Comparison of ENCODE assay signal across 1 cellular context in genomic region chr6:105452924-105453756, GRCh38.
TF ChIP-seq lines count a peak whose summit lies in the region.

No MANE protein-coding gene starts in this region.

TF ChIP-seq in GM12878, 131 proteins besides CTCF, POLR2A, EP300 and RAD21 (continued from another document and continues in another):
- TF ChIP-seq SKIL (IDR thresholded peaks at IDR 0.05; ENCODE audit: low read depth, poor library complexity, severe bottlenecking) (peak; percentile 39), ETV6 (conservative IDR thresholded peaks at IDR 0.05 in 1 of 2, IDR thresholded peaks at IDR 0.05 in 1 of 2; ENCODE audit: borderline replicate concordance in 1 of 2, low read depth in 1 of 2) (0 out of 4 replicates have a peak, but pooled peaks of 1 of the 2 experiments have one; percentile 18), SREBF2 (IDR thresholded peaks at IDR 0.05; ENCODE audit: low read length) (no peak), FOXM1 (IDR thresholded peaks at IDR 0.05; ENCODE audit: low read depth, low read length) (no peak), ATF7 (IDR thresholded peaks at IDR 0.05; ENCODE audit: low read depth) (peak; percentile 69), TCF3 (IDR thresholded peaks at IDR 0.05; ENCODE audit: borderline replicate concordance, insufficient read depth, low read depth, low read length) (no peak), BHLHE40 (IDR thresholded peaks at IDR 0.05; ENCODE audit: borderline replicate concordance in 1 of 2, low read depth in 2 of 2, low read length in 1 of 2) (peak in 1 of 2 experiments; percentile 26; a peak in 1 of 4 replicates), DPF2 (IDR thresholded peaks at IDR 0.05) (peak; percentile 94; the same call in 1 of the 2 replicates), GATAD2B (conservative IDR thresholded peaks at IDR 0.05; ENCODE audit: low read depth) (no peak), PRDM15 (CRISPR knock-in tag; IDR thresholded peaks at IDR 0.05) (no peak), USF1 (IDR thresholded peaks at IDR 0.05; ENCODE audit: borderline replicate concordance, extremely low read length, insufficient read depth, low read depth, low read length) (no peak), PAX8 (IDR thresholded peaks at IDR 0.05) (no peak), SMAD1 (IDR thresholded peaks at IDR 0.05; ENCODE audit: low read depth, partially characterized antibody) (peak; percentile 83), EGR1 (IDR thresholded peaks at IDR 0.05; ENCODE audit: borderline replicate concordance in 1 of 2, low read depth in 2 of 2, low read length in 2 of 2) (peak in 1 of 2 experiments; percentile 73; a peak in 1 of 3 replicates), ATF2 (IDR thresholded peaks at IDR 0.05; ENCODE audit: low read length) (no peak), MXI1 (IDR thresholded peaks at IDR 0.05; ENCODE audit: low read depth, low read length) (peak; percentile 72; the same call in 1 of the 2 replicates), RFX5 (IDR thresholded peaks at IDR 0.05; ENCODE audit: low read depth, low read length) (no peak; the same call in 1 of the 2 replicates), BMI1 (IDR thresholded peaks at IDR 0.05; ENCODE audit: borderline replicate concordance) (0 out of 2 replicates have a peak, but pooled peaks have one; percentile 28), SIX5 (IDR thresholded peaks at IDR 0.05; ENCODE audit: low read depth, low read length, severe bottlenecking) (no peak), KLF5 (IDR thresholded peaks at IDR 0.05; ENCODE audit: partially characterized antibody) (peak; percentile 43), CEBPZ (IDR thresholded peaks at IDR 0.05; ENCODE audit: low read depth, low read length) (no peak), GABPA (IDR thresholded peaks at IDR 0.05; ENCODE audit: low read depth) (0 out of 2 replicates have a peak, but pooled peaks have one; percentile 32), SMARCA5 (IDR thresholded peaks at IDR 0.05) (no peak), CBFB (IDR thresholded peaks at IDR 0.05; ENCODE audit: low read depth) (no peak), IRF3 (IDR thresholded peaks at IDR 0.05) (no peak), ASH2L (IDR thresholded peaks at IDR 0.05; ENCODE audit: borderline replicate concordance, low read depth) (no peak), IRF4 (IDR thresholded peaks at IDR 0.05; ENCODE audit: low read depth, low read length) (no peak), BACH1 (IDR thresholded peaks at IDR 0.05; ENCODE audit: borderline replicate concordance) (peak; percentile 25; the same call in 1 of the 2 replicates), BCL11A (IDR thresholded peaks at IDR 0.05; ENCODE audit: low read depth, low read length) (peak; percentile 86), MTA2 (IDR thresholded peaks at IDR 0.05; ENCODE audit: low read depth) (peak; percentile 98), MAX (IDR thresholded peaks at IDR 0.05; ENCODE audit: low read depth, low read length) (no peak; the same call in 1 of the 2 replicates), ZSCAN29 (IDR thresholded peaks at IDR 0.05) (no peak), RAD51 (IDR thresholded peaks at IDR 0.05) (no peak; the same call in 1 of the 2 replicates), RELB (IDR thresholded peaks at IDR 0.05; ENCODE audit: low read depth) (peak; percentile 31; the same call in 1 of the 2 replicates), JUND (IDR thresholded peaks at IDR 0.05; ENCODE audit: low read depth, low read length) (no peak), PKNOX1 (IDR thresholded peaks at IDR 0.05) (peak; percentile 42; the same call in 1 of the 2 replicates), NR2F1 (conservative IDR thresholded peaks at IDR 0.05) (no peak; the same call in 1 of the 2 replicates), CHD2 (IDR thresholded peaks at IDR 0.05; ENCODE audit: borderline replicate concordance, low read depth, low read length) (peak; percentile 76; the same call in 1 of the 2 replicates), ZBTB11 (CRISPR knock-in tag; IDR thresholded peaks at IDR 0.05) (no peak), NFIC (IDR thresholded peaks at IDR 0.05; ENCODE audit: low read depth, low read length) (no peak), POU2F2 (IDR thresholded peaks at IDR 0.05; ENCODE audit: borderline replicate concordance, low read depth, low read length) (no peak)
